Comparison of ENCODE assay signal across 10 cellular contexts in the genomic region with DNA sequence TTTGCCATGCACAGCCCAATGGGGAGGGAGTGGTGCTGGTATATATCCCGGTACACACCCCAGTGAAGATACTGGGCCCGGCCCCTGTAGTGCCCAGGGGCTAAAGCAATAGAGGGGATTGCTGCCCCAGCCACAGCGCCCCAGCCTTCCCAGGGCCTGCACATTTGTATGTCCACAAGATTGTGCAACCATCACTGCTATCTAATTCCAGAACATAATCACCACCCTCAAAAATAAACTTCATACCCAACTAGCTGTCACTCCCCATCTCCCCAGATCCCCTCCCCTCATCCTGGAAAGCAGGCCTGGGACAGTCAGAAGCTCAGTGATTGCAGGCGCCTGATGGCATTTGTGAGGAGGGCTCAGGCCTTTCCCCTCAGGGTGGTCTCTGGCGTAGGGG. TPM values are rescaled to one million over a fixed set of nuclear protein-coding genes. Genes with fewer than 3 reads are reported as not detected.
DNase-seq lines count a peak whose midpoint lies in the region; ATAC-seq and TF ChIP-seq lines count a peak whose summit lies in the region.
"Had no signal": no experiment of that assay in that cellular context is flagged by ENCODE, and none has a peak within 500 bp of the region (broad histone marks: within the 10 kb centered on the region; RNA-seq: fewer than 3 reads in every experiment).

No MANE protein-coding gene starts in this region.

- H3K27ac ChIP-seq in left ventricle myocardium inferior (replicated peaks) (peak overlapping the region; percentile 99), coronary artery (peak overlapping the region; percentile 48 to 91), upper lobe of left lung (peak overlapping the region; percentile 94 to 98 (median 95))
- H3K27ac ChIP-seq in naive thymus-derived CD4-positive, alpha-beta T cell (ENCODE audit: low read depth, low read length) = peak overlapping the region; percentile 88

- DNase-seq in left ventricle myocardium inferior (no peak), cardiac septum (ENCODE audit: low spot score) (no peak), coronary artery (ENCODE audit: low spot score) (no peak), upper lobe of left lung (no peak), COLO668 (lab: John Stamatoyannopoulos, UW; ENCODE audit: unreplicated experiment) (no peak)
- DNase-seq in naive thymus-derived CD4-positive, alpha-beta T cell = no peak
- DNase-seq in stimulated activated CD8-positive, alpha-beta memory T cell treated with anti-CD3 and anti-CD28 coated beads, Interleukin-4, amount 100 ng/mL, for 48 hours = no peak
- DNase-seq: DND-41, OCI-M1 had no signal

- peaks cover 37 to 71% (median 54%) of the 10 kb centered on the region in 7 donors for H3K4me1 Mint-ChIP-seq in naive thymus-derived CD4-positive, alpha-beta T cell

- H3K27me3 Mint-ChIP-seq in naive thymus-derived CD4-positive, alpha-beta T cell = no peaks in the 10 kb centered on the region

- H3K36me3 Mint-ChIP-seq in naive thymus-derived CD4-positive, alpha-beta T cell = peaks cover 0 to 13% (median 0%) of the 10 kb centered on the region in 5 donors

- H3K27ac Mint-ChIP-seq in naive thymus-derived CD4-positive, alpha-beta T cell = peak overlapping the region in 5 of 9 donors; percentile 25 to 96 (median 59)

- H3K4me3 ChIP-seq in left ventricle myocardium inferior = no peak overlapping the region
- no peak overlapping the region for H3K4me3 ChIP-seq in coronary artery
- no peak overlapping the region for H3K4me3 ChIP-seq in naive thymus-derived CD4-positive, alpha-beta T cell (ENCODE audit: low read length)
- no peak overlapping the region for H3K4me3 ChIP-seq in upper lobe of left lung

- intact Hi-C loops in left ventricle myocardium inferior (cut with micrococcal nuclease) (no loop called here), cardiac septum (cut with DNase I) (no loop called here)
- intact Hi-C loops in naive thymus-derived CD4-positive, alpha-beta T cell (cut with micrococcal nuclease) = no loop called here

- no peak for TF ChIP-seq CTCF in left ventricle myocardium inferior (IDR thresholded peaks at IDR 0.05; ENCODE audit: borderline replicate concordance)
- no peak for TF ChIP-seq CTCF in coronary artery (IDR thresholded peaks at IDR 0.05)
- no peak for TF ChIP-seq CTCF in upper lobe of left lung (IDR thresholded peaks at IDR 0.05)

- H3K27me3 ChIP-seq in left ventricle myocardium inferior (ENCODE audit: low read depth) (no peaks in the 10 kb centered on the region), upper lobe of left lung (no peaks in the 10 kb centered on the region)
- no peaks in the 10 kb centered on the region for H3K27me3 ChIP-seq in naive thymus-derived CD4-positive, alpha-beta T cell (ENCODE audit: control insufficient read depth in 2 of 2, insufficient read depth in 2 of 2, low read length in 2 of 2)

- no peak for TF ChIP-seq EP300 in upper lobe of left lung (IDR thresholded peaks at IDR 0.05)

- 80 to 87% methylated on average over 4 to 5 of the region's 5 CpGs for WGBS in upper lobe of left lung, 2 donors

- no peaks in the 10 kb centered on the region for H3K9me3 Mint-ChIP-seq in naive thymus-derived CD4-positive, alpha-beta T cell

- CTCF ChIA-PET in naive thymus-derived CD4-positive, alpha-beta T cell (lab: Charles Lee) = interaction anchor here (1.3 to 2.3 kb wide), 5 partner anchors 10 to 57 kb away, joined by 4 to 12 read pairs (median 6); no protein-coding TSS in a partner anchor

- no peak for TF ChIP-seq POLR2A in upper lobe of left lung (IDR thresholded peaks at IDR 0.05)

- H3K4me1 ChIP-seq in left ventricle myocardium inferior = peaks cover 100% of the 10 kb centered on the region
- peaks cover 38 to 64% of the 10 kb centered on the region in 2 donors for H3K4me1 ChIP-seq in naive thymus-derived CD4-positive, alpha-beta T cell (ENCODE audit: control insufficient read depth in 2 of 2, insufficient read depth in 2 of 2, low read length in 2 of 2)
- H3K4me1 ChIP-seq in upper lobe of left lung = peaks cover 87 to 100% (median 99%) of the 10 kb centered on the region in 4 donors

- no peak for ATAC-seq in naive thymus-derived CD4-positive, alpha-beta T cell
- ATAC-seq in upper lobe of left lung (ENCODE audit: low FRiP score in 2 of 2) (no peak), GM21576 (IDR thresholded peaks at IDR 0.05; ENCODE audit: unreplicated experiment) (no peak)

- H3K36me3 ChIP-seq in left ventricle myocardium inferior (peaks cover 23% of the 10 kb centered on the region), upper lobe of left lung (peaks cover 3 to 50% (median 25%) of the 10 kb centered on the region in 4 donors)
- H3K36me3 ChIP-seq in naive thymus-derived CD4-positive, alpha-beta T cell (ENCODE audit: control insufficient read depth in 2 of 3, insufficient read depth in 3 of 3, low read length in 3 of 3) = peaks cover 6 to 61% (median 8%) of the 10 kb centered on the region in 3 experiments

- no peaks in the 10 kb centered on the region for H3K9me3 ChIP-seq in left ventricle myocardium inferior (replicated peaks)
- no peaks in the 10 kb centered on the region for H3K9me3 ChIP-seq in naive thymus-derived CD4-positive, alpha-beta T cell (ENCODE audit: control insufficient read depth in 2 of 3, low read length in 3 of 3)
- no peaks in the 10 kb centered on the region for H3K9me3 ChIP-seq in upper lobe of left lung

- POLR2A ChIA-PET in naive thymus-derived CD4-positive, alpha-beta T cell (lab: Charles Lee) = interaction anchor here (1.7 to 15.6 kb wide), 2 partner anchors 9 to 17 kb away, joined by 5 to 253 read pairs; partner anchors contain the start of gene GNAI2

- no peak overlapping the region for H3K4me3 Mint-ChIP-seq in naive thymus-derived CD4-positive, alpha-beta T cell

RNA-seq across cellular contexts. Expression of gene GNAI2, which starts 13.5 kb away (rescaled TPM):
- total RNA-seq in left ventricle myocardium inferior = 118 TPM
- total RNA-seq in cardiac septum = 153 TPM
- 100 to 1,000 TPM; 225 to 442 (median 282) TPM for total RNA-seq in naive thymus-derived CD4-positive, alpha-beta T cell
- polyA plus RNA-seq in naive thymus-derived CD4-positive, alpha-beta T cell = 100 to 1,000 TPM; 443 to 527 TPM
- total RNA-seq in upper lobe of left lung = 100 to 1,000 TPM; 191 to 440 (median 295) TPM

RNA-seq across cellular contexts. Expression of gene SEMA3B, which starts 19.5 kb away (rescaled TPM):
- total RNA-seq in left ventricle myocardium inferior (23.2 TPM), cardiac septum (26.5 TPM), upper lobe of left lung (100 to 1,000 TPM in 5 of 6 donors, 10 to 100 TPM in 1; 98.3 to 242 (median 122) TPM)
- 1 to 10 TPM in 3 of 5 experiments, under 1 TPM in 2; 0.73 to 3.7 (median 1.4) TPM for total RNA-seq in naive thymus-derived CD4-positive, alpha-beta T cell
- not detected for polyA plus RNA-seq in naive thymus-derived CD4-positive, alpha-beta T cell

RNA-seq across cellular contexts. Expression of gene LSMEM2, which starts 29.4 kb away (rescaled TPM):
- 27.7 TPM for total RNA-seq in left ventricle myocardium inferior
- 25.7 TPM for total RNA-seq in cardiac septum
- total RNA-seq in naive thymus-derived CD4-positive, alpha-beta T cell = not detected
- under 1 TPM in 1 of 2 donors, not detected in 1; 0.15 TPM for polyA plus RNA-seq in naive thymus-derived CD4-positive, alpha-beta T cell
- under 1 TPM in 2 of 6 donors, not detected in 4; 0.14 to 0.59 TPM for total RNA-seq in upper lobe of left lung

RNA-seq across cellular contexts. Expression of gene IFRD2, which starts 42.8 kb away (rescaled TPM):
- total RNA-seq in left ventricle myocardium inferior = 54.9 TPM
- 45.7 TPM for total RNA-seq in cardiac septum
- total RNA-seq in naive thymus-derived CD4-positive, alpha-beta T cell = 10 to 100 TPM; 53.7 to 85.1 (median 64.7) TPM
- 10 to 100 TPM; 57.2 to 69.7 TPM for polyA plus RNA-seq in naive thymus-derived CD4-positive, alpha-beta T cell
- 100 to 1,000 TPM in 2 of 6 donors, 10 to 100 TPM in 4; 45.4 to 126 (median 77.5) TPM for total RNA-seq in upper lobe of left lung

RNA-seq across cellular contexts. Expression of gene SLC38A3, which starts 44.4 kb away (rescaled TPM):
- total RNA-seq in left ventricle myocardium inferior (10.4 TPM), cardiac septum (6.6 TPM), upper lobe of left lung (under 1 TPM in 2 of 6 donors, not detected in 4; 0.15 to 0.17 TPM)
- total RNA-seq in naive thymus-derived CD4-positive, alpha-beta T cell = 1 to 10 TPM in 1 of 5 experiments, not detected in 4; 1.8 TPM
- not detected for polyA plus RNA-seq in naive thymus-derived CD4-positive, alpha-beta T cell

Comparison
In these comparisons a context has a peak if more than half of its experiments do, and no peak if none do; other contexts are left out.
1. RNA of gene LSMEM2, which starts 29.4 kb away (total RNA-seq): 27.7 TPM in left ventricle myocardium inferior (single experiment) and 25.7 TPM in cardiac septum (single experiment); 0.14 to 0.59 TPM in upper lobe of left lung and not detected in naive thymus-derived CD4-positive, alpha-beta T cell; every median in the first group is over 10 times any median in the second.
2. Peak in every context shown above with its lines, with median percentiles within 50 percentile points of each other: H3K27ac ChIP-seq.